ENCODE assay signal across 11 cellular contexts in the genomic region with DNA sequence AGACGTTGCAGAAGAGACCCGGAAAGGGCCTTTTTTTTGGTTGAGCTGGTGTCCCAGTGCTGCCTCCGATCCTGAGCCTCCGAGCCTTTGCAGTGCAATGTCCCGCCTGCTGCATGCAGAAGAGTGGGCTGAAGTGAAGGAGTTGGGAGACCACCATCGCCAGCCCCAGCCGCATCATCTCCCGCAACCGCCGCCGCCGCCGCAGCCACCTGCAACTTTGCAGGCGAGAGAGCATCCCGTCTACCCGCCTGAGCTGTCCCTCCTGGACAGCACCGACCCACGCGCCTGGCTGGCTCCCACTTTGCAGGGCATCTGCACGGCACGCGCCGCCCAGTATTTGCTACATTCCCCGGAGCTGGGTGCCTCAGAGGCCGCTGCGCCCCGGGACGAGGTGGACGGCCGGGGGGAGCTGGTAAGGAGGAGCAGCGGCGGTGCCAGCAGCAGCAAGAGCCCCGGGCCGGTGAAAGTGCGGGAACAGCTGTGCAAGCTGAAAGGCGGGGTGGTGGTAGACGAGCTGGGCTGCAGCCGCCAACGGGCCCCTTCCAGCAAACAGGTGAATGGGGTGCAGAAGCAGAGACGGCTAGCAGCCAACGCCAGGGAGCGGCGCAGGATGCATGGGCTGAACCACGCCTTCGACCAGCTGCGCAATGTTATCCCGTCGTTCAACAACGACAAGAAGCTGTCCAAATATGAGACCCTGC. TPM values are rescaled to one million over a fixed set of nuclear protein-coding genes. Genes with fewer than 3 reads are reported as not detected.
A peak's percentile ranks its signal among the peaks of the same experiment; 100 is the strongest.
DNase-seq lines count a peak whose midpoint lies in the region; ATAC-seq, FAIRE-seq and TF ChIP-seq lines count a peak whose summit lies in the region.
"Had no signal": no experiment of that assay in that cellular context is flagged by ENCODE, and none has a peak within 500 bp of the region (broad histone marks: within the 10 kb centered on the region; RNA-seq: fewer than 3 reads in every experiment).

No MANE protein-coding gene starts in this region.

- H3K9me3 Mint-ChIP-seq in activated naive CD4-positive, alpha-beta T cell treated with anti-CD3 and anti-CD28 coated beads for 36 hours = no peaks in the 10 kb centered on the region
- H3K9me3 Mint-ChIP-seq in activated naive CD4-positive, alpha-beta T cell treated with anti-CD3 and anti-CD28 coated beads, Interleukin-2, amount 10 ng/mL, durations not matched to agents 7 days and 5 days = no peaks in the 10 kb centered on the region
- H3K9me3 Mint-ChIP-seq in memory B cell = no peaks in the 10 kb centered on the region

- H3K27ac Mint-ChIP-seq in activated naive CD4-positive, alpha-beta T cell treated with anti-CD3 and anti-CD28 coated beads for 36 hours = no peak overlapping the region
- H3K27ac Mint-ChIP-seq in activated naive CD4-positive, alpha-beta T cell treated with anti-CD3 and anti-CD28 coated beads, Interleukin-2, amount 10 ng/mL, durations not matched to agents 7 days and 5 days = no peak overlapping the region
- H3K27ac Mint-ChIP-seq in memory B cell = no peak overlapping the region

- CTCF ChIA-PET in activated naive CD4-positive, alpha-beta T cell treated with anti-CD3 and anti-CD28 coated beads for 36 hours (lab: Charles Lee) = no interaction called here
- CTCF ChIA-PET in activated naive CD4-positive, alpha-beta T cell treated with anti-CD3 and anti-CD28 coated beads, Interleukin-2, amount 10 ng/mL, durations not matched to agents 7 days and 5 days (lab: Charles Lee) = no interaction called here

- H3K36me3 Mint-ChIP-seq in activated naive CD4-positive, alpha-beta T cell treated with anti-CD3 and anti-CD28 coated beads for 36 hours (ENCODE audit: low read depth) = peaks cover 1% of the 10 kb centered on the region
- peaks cover 8% of the 10 kb centered on the region for H3K36me3 Mint-ChIP-seq in activated naive CD4-positive, alpha-beta T cell treated with anti-CD3 and anti-CD28 coated beads, Interleukin-2, amount 10 ng/mL, durations not matched to agents 7 days and 5 days
- no peaks in the 10 kb centered on the region for H3K36me3 Mint-ChIP-seq in memory B cell

- ATAC-seq in memory B cell (ENCODE audit: low read depth) (no peak), GM18505 (IDR thresholded peaks at IDR 0.05; ENCODE audit: unreplicated experiment) (no peak)

- no peak for TF ChIP-seq POLR2A in GM18505 (IDR thresholded peaks at IDR 0.05; ENCODE audit: borderline replicate concordance, extremely low read depth, insufficient read depth, insufficient read length)

- H3K27me3 Mint-ChIP-seq in activated naive CD4-positive, alpha-beta T cell treated with anti-CD3 and anti-CD28 coated beads for 36 hours (ENCODE audit: low read depth) = peaks cover 78% of the 10 kb centered on the region
- peaks cover 63% of the 10 kb centered on the region for H3K27me3 Mint-ChIP-seq in activated naive CD4-positive, alpha-beta T cell treated with anti-CD3 and anti-CD28 coated beads, Interleukin-2, amount 10 ng/mL, durations not matched to agents 7 days and 5 days
- peaks cover 27% of the 10 kb centered on the region for H3K27me3 Mint-ChIP-seq in memory B cell

- intact Hi-C loops in activated naive CD4-positive, alpha-beta T cell treated with anti-CD3 and anti-CD28 coated beads for 36 hours (cut with micrococcal nuclease) = no loop called here

- no peak for DNase-seq in activated naive CD4-positive, alpha-beta T cell treated with anti-CD3 and anti-CD28 coated beads for 36 hours
- DNase-seq in activated naive CD4-positive, alpha-beta T cell treated with anti-CD3 and anti-CD28 coated beads, Interleukin-2, amount 10 ng/mL, durations not matched to agents 7 days and 5 days = no peak
- DNase-seq in astrocyte of the hippocampus (ENCODE audit: low read depth, low spot score) = peak; percentile 31
- no peak for DNase-seq in memory B cell (ENCODE audit: low spot score in 2 of 2)
- DNase-seq in urothelium cell line (ENCODE audit: low spot score) = peak; percentile 37
- DNase-seq in NCI-H146 treated with DMSO at 0.1 percent for 48 hours (lab: John Stamatoyannopoulos, UW; ENCODE audit: unreplicated experiment) = no peak
- DNase-seq in H4 (ENCODE audit: low spot score) = no peak
- DNase-seq: DND-41 had no signal

- H3K4me3 Mint-ChIP-seq in activated naive CD4-positive, alpha-beta T cell treated with anti-CD3 and anti-CD28 coated beads for 36 hours = peak overlapping the region; percentile 36
- no peak overlapping the region for H3K4me3 Mint-ChIP-seq in activated naive CD4-positive, alpha-beta T cell treated with anti-CD3 and anti-CD28 coated beads, Interleukin-2, amount 10 ng/mL, durations not matched to agents 7 days and 5 days
- peak overlapping the region; percentile 65 for H3K4me3 Mint-ChIP-seq in memory B cell

- H3K4me1 Mint-ChIP-seq in activated naive CD4-positive, alpha-beta T cell treated with anti-CD3 and anti-CD28 coated beads for 36 hours (ENCODE audit: low read depth) = peaks cover 19% of the 10 kb centered on the region
- H3K4me1 Mint-ChIP-seq in activated naive CD4-positive, alpha-beta T cell treated with anti-CD3 and anti-CD28 coated beads, Interleukin-2, amount 10 ng/mL, durations not matched to agents 7 days and 5 days = peaks cover 7% of the 10 kb centered on the region
- H3K4me1 Mint-ChIP-seq in memory B cell = peaks cover 4% of the 10 kb centered on the region

- no peak for FAIRE-seq in urothelium cell line (lab: Jason Lieb, UNC)

RNA-seq across cellular contexts. Expression of a gene that starts 0.4 kb away (rescaled TPM):
- total RNA-seq in activated naive CD4-positive, alpha-beta T cell treated with anti-CD3 and anti-CD28 coated beads for 36 hours = not detected
- total RNA-seq in H4 (2014; rRNA removed; shearing (Covaris generic)) = not detected in 2 replicates
- total RNA-seq: NCI-H460, temporal lobe had no signal

Comparison
In these comparisons a context has a peak if more than half of its experiments do, and no peak if none do; other contexts are left out.
1. DNase-seq: peak in astrocyte of the hippocampus (single experiment) and urothelium cell line (single experiment); none in activated naive CD4-positive, alpha-beta T cell treated with anti-CD3 and anti-CD28 coated beads for 36 hours (single experiment), activated naive CD4-positive, alpha-beta T cell treated with anti-CD3 and anti-CD28 coated beads, Interleukin-2, amount 10 ng/mL, durations not matched to agents 7 days and 5 days (single experiment), memory B cell (0 of 2), NCI-H146 treated with DMSO at 0.1 percent for 48 hours (single experiment) and H4 (single experiment).